In genomic region chr1:84620720-84621313, GRCh38 we compare ENCODE assay signal across 8 cellular contexts. TPM values are rescaled to one million over a fixed set of nuclear protein-coding genes. Genes with fewer than 3 reads are reported as not detected.
DNase-seq lines count a peak whose midpoint lies in the region; ATAC-seq and TF ChIP-seq lines count a peak whose summit lies in the region.

No MANE protein-coding gene starts in this region.

- no peaks in the 10 kb centered on the region for H3K9me2 ChIP-seq in PC-3 (replicated peaks; ENCODE audit: low read length)

- TF ChIP-seq CTCF in PC-3 (conservative IDR thresholded peaks at IDR 0.05; ENCODE audit: low read depth, low read length) (peak; percentile 98), natural killer cell (IDR thresholded peaks at IDR 0.05) (peak; percentile 100)

- no peaks in the 10 kb centered on the region for H3K36me3 ChIP-seq in PC-3 (ENCODE audit: low read depth, low read length)

- peak overlapping the region; percentile 84 for H3K9ac ChIP-seq in PC-3 (ENCODE audit: low read length)

- H3K4me1 Mint-ChIP-seq in IgD-negative memory B cell, result peaks cover 2 to 6% (median 5%) of the 10 kb centered on the region in 3 donors
- H3K4me1 Mint-ChIP-seq in activated T-cell treated with anti-CD3 and anti-CD28 coated beads, Interleukin-2, amount 50 U/mL, for 72 hours (ENCODE audit: low read depth), result peaks cover 27% of the 10 kb centered on the region
- peaks cover 0 to 6% of the 10 kb centered on the region in 2 donors for H3K4me1 Mint-ChIP-seq in natural killer cell

- H3K4me3 ChIP-seq in PC-3 (ENCODE audit: low read length), result peak overlapping the region; percentile 81

- no peaks in the 10 kb centered on the region for H3K79me2 ChIP-seq in PC-3 (ENCODE audit: low read length)

- H3K36me3 Mint-ChIP-seq in IgD-negative memory B cell (no peaks in the 10 kb centered on the region), natural killer cell (no peaks in the 10 kb centered on the region)
- no peaks in the 10 kb centered on the region for H3K36me3 Mint-ChIP-seq in activated T-cell treated with anti-CD3 and anti-CD28 coated beads, Interleukin-2, amount 50 U/mL, for 72 hours (ENCODE audit: insufficient read depth in 2 of 2)

- H3K27ac Mint-ChIP-seq in IgD-negative memory B cell (no peak overlapping the region), natural killer cell (peak overlapping the region in 1 of 2 donors; percentile 53)
- H3K27ac Mint-ChIP-seq in activated T-cell treated with anti-CD3 and anti-CD28 coated beads, Interleukin-2, amount 50 U/mL, for 72 hours, result peak overlapping the region; percentile 39

- no peaks in the 10 kb centered on the region for H3K27me3 ChIP-seq in PC-3 (ENCODE audit: low read length)

- H3K9me3 Mint-ChIP-seq in IgD-negative memory B cell (no peaks in the 10 kb centered on the region), natural killer cell (no peaks in the 10 kb centered on the region)
- no peaks in the 10 kb centered on the region for H3K9me3 Mint-ChIP-seq in activated T-cell treated with anti-CD3 and anti-CD28 coated beads, Interleukin-2, amount 50 U/mL, for 72 hours

- H3K27me3 Mint-ChIP-seq in IgD-negative memory B cell, result peaks cover 6% of the 10 kb centered on the region
- H3K27me3 Mint-ChIP-seq in activated T-cell treated with anti-CD3 and anti-CD28 coated beads, Interleukin-2, amount 50 U/mL, for 72 hours (ENCODE audit: low read depth), result no peaks in the 10 kb centered on the region
- H3K27me3 Mint-ChIP-seq in natural killer cell (ENCODE audit: low read depth in 2 of 2), result peaks cover 0 to 3% of the 10 kb centered on the region in 2 donors

- ATAC-seq in GM21576 (IDR thresholded peaks at IDR 0.05; ENCODE audit: unreplicated experiment) (peak; percentile 97), PC-3 (peak; percentile 83), natural killer cell (peak; percentile 95)
- peak; percentile 89 to 90 for ATAC-seq in activated T-cell treated with anti-CD3 and anti-CD28 coated beads, Interleukin-2, amount 50 U/mL, for 72 hours (replicated peaks in 1 of 2)

- DNase-seq in DMS153 (lab: John Stamatoyannopoulos, UW), result peak; percentile 70
- DNase-seq in PC-3, result peak; percentile 84
- DNase-seq in activated T-cell treated with anti-CD3 and anti-CD28 coated beads, Interleukin-2, amount 50 U/mL, for 72 hours, result peak; percentile 83 to 90
- peak; percentile 68 for DNase-seq in fibroblast of peridontal ligament (ENCODE audit: extremely low read depth)
- peak; percentile 86 for DNase-seq in natural killer cell
- peak; percentile 71 for DNase-seq in stimulated activated naive CD4-positive, alpha-beta T cell treated with Interleukin-2 at 50 U/mL for 16 hours (lab: John Stamatoyannopoulos, UW)

- peak overlapping the region; percentile 84 for H3K27ac ChIP-seq in PC-3 (ENCODE audit: low read length)

- CTCF ChIA-PET in PC-3 (lab: Charles Lee), result no interaction called here

- no TSS peak for BruUV-seq in PC-3 (replicated peaks; lab: Mats Ljungman, UMichigan)

- H2AFZ ChIP-seq in PC-3 (ENCODE audit: low read length), result peak overlapping the region; percentile 96

- peaks cover 4% of the 10 kb centered on the region for H3F3A ChIP-seq in PC-3 (ENCODE audit: low read length, unreplicated experiment)

- H3K4me3 Mint-ChIP-seq in IgD-negative memory B cell, result peak overlapping the region; percentile 79 to 97 (median 92)
- H3K4me3 Mint-ChIP-seq in activated T-cell treated with anti-CD3 and anti-CD28 coated beads, Interleukin-2, amount 50 U/mL, for 72 hours, result peak overlapping the region; percentile 85 to 88
- H3K4me3 Mint-ChIP-seq in natural killer cell, result peak overlapping the region; percentile 88

- intact Hi-C loops in PC-3 (cut with micrococcal nuclease) (loop anchor here (1.0 to 5.0 kb wide), 6 partner anchors 48 to 479 kb away; partner anchors contain the start of gene PRKACB), natural killer cell (cut with micrococcal nuclease) (loop anchor here (1.0 to 10.0 kb wide), 6 partner anchors 114 to 716 kb away; partner anchors contain the start of genes GNG5 and SPATA1)

- H4K20me1 ChIP-seq in PC-3 (ENCODE audit: low read length), result no peaks in the 10 kb centered on the region

- POLR2A ChIA-PET in PC-3 (lab: Charles Lee; ENCODE audit: unreplicated experiment), result no interaction called here

- peaks cover 24% of the 10 kb centered on the region for H3K4me1 ChIP-seq in PC-3 (ENCODE audit: insufficient read depth, low read length)

- no peaks in the 10 kb centered on the region for H3K9me3 ChIP-seq in PC-3 (ENCODE audit: low read length)

- peak overlapping the region; percentile 84 for H3K4me2 ChIP-seq in PC-3 (ENCODE audit: low read length)

RNA-seq across cellular contexts. Expression of gene CTBS, which starts 46.6 kb away (rescaled TPM):
- polyA plus RNA-seq in IgD-negative memory B cell, result 28.6 TPM
- total RNA-seq in PC-3 (2014; rRNA removed) (3.7 and 5.9 TPM in 2 replicates), natural killer cell (10 to 100 TPM; 14.4 to 19.9 (median 17.1) TPM)
- total RNA-seq in activated T-cell treated with anti-CD3 and anti-CD28 coated beads, Interleukin-2, amount 50 U/mL, for 72 hours, result 10 to 100 TPM; 27.2 to 31.3 TPM

Comparison
In these comparisons a context has a peak if more than half of its experiments do, and no peak if none do; other contexts are left out.
1. Peak in every context shown above with its lines: DNase-seq, ATAC-seq, H3K4me3 ChIP-seq and H3K27ac ChIP-seq.